17 cellular contexts compared by ENCODE assay signal in genomic region chr11:44952500-44953260, GRCh38. TPM values are rescaled to one million over a fixed set of nuclear protein-coding genes. Genes with fewer than 3 reads are reported as not detected.
A peak's percentile ranks its signal among the peaks of the same experiment; 100 is the strongest.
DNase-seq lines count a peak whose midpoint lies in the region; TF ChIP-seq lines count a peak whose summit lies in the region.
"Had no signal": no experiment of that assay in that cellular context is flagged by ENCODE, and none has a peak within 500 bp of the region (broad histone marks: within the 10 kb centered on the region; RNA-seq: fewer than 3 reads in every experiment).

No MANE protein-coding gene starts in this region.

- peaks cover 31% of the 10 kb centered on the region for H3K4me1 Mint-ChIP-seq in type B pancreatic cell (ENCODE audit: unreplicated experiment)

- TF ChIP-seq CTCF in cardiac muscle cell (IDR thresholded peaks at IDR 0.05; ENCODE audit: low read depth, low read length) (no peak), left ventricle myocardium inferior (IDR thresholded peaks at IDR 0.05; ENCODE audit: borderline replicate concordance) (no peak), OCI-LY3 (IDR thresholded peaks at IDR 0.05; ENCODE audit: low read depth, low read length) (no peak), type B pancreatic cell (conservative IDR thresholded peaks at IDR 0.05) (no peak), hepatocyte (IDR thresholded peaks at IDR 0.05; ENCODE audit: poor library complexity) (no peak)

- H3K36me3 ChIP-seq in cardiac muscle cell: no peaks in the 10 kb centered on the region
- no peaks in the 10 kb centered on the region for H3K36me3 ChIP-seq in left ventricle myocardium inferior
- H3K36me3 ChIP-seq in OCI-LY3 (replicated peaks; ENCODE audit: low read depth, low read length): peaks cover 4% of the 10 kb centered on the region
- H3K36me3 ChIP-seq in hepatocyte (replicated peaks; ENCODE audit: insufficient read depth, low read depth): no peaks in the 10 kb centered on the region

- H3K27me3 ChIP-seq in cardiac muscle cell (no peaks in the 10 kb centered on the region), left ventricle myocardium inferior (ENCODE audit: low read depth) (no peaks in the 10 kb centered on the region), OCI-LY3 (ENCODE audit: low read depth, low read length) (no peaks in the 10 kb centered on the region), hepatocyte (peaks cover 2% of the 10 kb centered on the region)

- no peaks in the 10 kb centered on the region for H3K9me3 Mint-ChIP-seq in type B pancreatic cell
- H3K9me3 Mint-ChIP-seq: activated naive CD4-positive, alpha-beta T cell treated with anti-CD3 and anti-CD28 coated beads, Interleukin-2, amount 10 ng/mL, durations not matched to agents 7 days and 5 days; HFFc6; memory B cell; natural killer cell had no signal

- H2AFZ ChIP-seq in OCI-LY3 (ENCODE audit: low read depth, low read length): no peak overlapping the region
- no peak overlapping the region for H2AFZ ChIP-seq in hepatocyte

- H3K36me3 Mint-ChIP-seq in type B pancreatic cell: no peaks in the 10 kb centered on the region
- H3K36me3 Mint-ChIP-seq: activated naive CD4-positive, alpha-beta T cell treated with anti-CD3 and anti-CD28 coated beads, Interleukin-2, amount 10 ng/mL, durations not matched to agents 7 days and 5 days; memory B cell; natural killer cell had no signal

- peak overlapping the region; percentile 12; the same call in 1 of the 2 replicates for H3K4me2 ChIP-seq in OCI-LY3 (ENCODE audit: low read length)
- H3K4me2 ChIP-seq in hepatocyte: no peak overlapping the region

- H3K4me3 ChIP-seq in cardiac muscle cell (no peak overlapping the region), left ventricle myocardium inferior (no peak overlapping the region), OCI-LY3 (ENCODE audit: low read length) (no peak overlapping the region), hepatocyte (no peak overlapping the region)
- H3K4me3 ChIP-seq: psoas muscle had no signal

- DNase-seq in cardiac muscle cell (ENCODE audit: low read depth in 1 of 2, low spot score in 1 of 2) (peak in 1 of 2 donors; percentile 60), left ventricle myocardium inferior (no peak), kidney tubule cell (ENCODE audit: low spot score) (peak; percentile 30), type B pancreatic cell (ENCODE audit: extremely low spot score, unreplicated experiment) (no peak), epidermal melanocyte (ENCODE audit: insufficient read length, low spot score) (no peak), hepatocyte (ENCODE audit: low spot score) (no peak), NCI-H2227 treated with DMSO at 0.1 percent for 48 hours (lab: John Stamatoyannopoulos, UW) (no peak)
- DNase-seq: activated naive CD4-positive, alpha-beta T cell treated with anti-CD3 and anti-CD28 coated beads, Interleukin-2, amount 10 ng/mL, durations not matched to agents 7 days and 5 days; HFFc6; hippocampal formation; KBM-7; natural killer cell; NCI-H187; NCI-H510A treated with DMSO at 0.1 percent for 48 hours; psoas muscle had no signal

- peak overlapping the region; percentile 39 for H3K27ac Mint-ChIP-seq in type B pancreatic cell
- H3K27ac Mint-ChIP-seq: activated naive CD4-positive, alpha-beta T cell treated with anti-CD3 and anti-CD28 coated beads, Interleukin-2, amount 10 ng/mL, durations not matched to agents 7 days and 5 days; HFFc6; memory B cell; natural killer cell had no signal

- H3K9me3 ChIP-seq in cardiac muscle cell (ENCODE audit: low read depth) (no peaks in the 10 kb centered on the region), left ventricle myocardium inferior (replicated peaks) (no peaks in the 10 kb centered on the region), OCI-LY3 (ENCODE audit: insufficient read depth, low read length) (no peaks in the 10 kb centered on the region), hepatocyte (ENCODE audit: low read depth) (no peaks in the 10 kb centered on the region)
- H3K9me3 ChIP-seq: psoas muscle had no signal

- peak overlapping the region; percentile 82 for H3K4me3 Mint-ChIP-seq in type B pancreatic cell
- H3K4me3 Mint-ChIP-seq: activated naive CD4-positive, alpha-beta T cell treated with anti-CD3 and anti-CD28 coated beads, Interleukin-2, amount 10 ng/mL, durations not matched to agents 7 days and 5 days; HFFc6 had no signal

- H4K20me1 ChIP-seq in OCI-LY3 (ENCODE audit: insufficient read depth, low read length) (peaks cover 16% of the 10 kb centered on the region), hepatocyte (ENCODE audit: insufficient read depth, poor library complexity, severe bottlenecking) (no peaks in the 10 kb centered on the region)

- peaks cover 25% of the 10 kb centered on the region for H3K27me3 Mint-ChIP-seq in type B pancreatic cell
- H3K27me3 Mint-ChIP-seq: memory B cell had no signal

- peaks cover 28% of the 10 kb centered on the region for H3K79me2 ChIP-seq in OCI-LY3 (ENCODE audit: low read length)
- peaks cover 10% of the 10 kb centered on the region for H3K79me2 ChIP-seq in hepatocyte

- H3K27ac ChIP-seq in cardiac muscle cell (peak overlapping the region; percentile 77), left ventricle myocardium inferior (replicated peaks) (no peak overlapping the region), OCI-LY3 (ENCODE audit: low read length) (0 out of 2 replicates have a peak overlapping the region, but pooled peaks have one; percentile 3), hepatocyte (no peak overlapping the region)
- H3K27ac ChIP-seq: psoas muscle had no signal

- WGBS in hepatocyte (ENCODE audit: low lambda C conversion rate, missing lambda C conversion rate): 29% methylated on average over 3 of the region's 3 CpGs

- peaks cover 43% of the 10 kb centered on the region for H3K4me1 ChIP-seq in cardiac muscle cell (ENCODE audit: low read depth)
- peaks cover 77% of the 10 kb centered on the region for H3K4me1 ChIP-seq in left ventricle myocardium inferior
- H3K4me1 ChIP-seq in OCI-LY3 (ENCODE audit: low read length): peaks cover 45% of the 10 kb centered on the region
- H3K4me1 ChIP-seq in hepatocyte (ENCODE audit: insufficient read depth): peaks cover 29% of the 10 kb centered on the region
- H3K4me1 ChIP-seq: psoas muscle had no signal

- H3K9me2 ChIP-seq in hepatocyte (replicated peaks; ENCODE audit: insufficient read depth): no peaks in the 10 kb centered on the region

- no peak overlapping the region for H3K9ac ChIP-seq in OCI-LY3 (ENCODE audit: low read length)

- intact Hi-C loops in left ventricle myocardium inferior (cut with micrococcal nuclease): loop anchor here (10.0 kb wide), 1 partner anchor 72 kb away; no protein-coding TSS in a partner anchor

RNA-seq across cellular contexts. Expression of gene TP53I11, which starts 2.0 kb away (rescaled TPM):
- total RNA-seq in cardiac muscle cell: 138 and 155 TPM in 2 replicates
- 112 and 132 TPM in 2 replicates for polyA plus RNA-seq in cardiac muscle cell
- total RNA-seq in left ventricle myocardium inferior: 39.4 TPM
- 38.2 and 72.4 TPM in 2 replicates for total RNA-seq in type B pancreatic cell (ENCODE audit: low replicate concordance)
- total RNA-seq in hepatocyte: 11.2 and 15.4 TPM in 2 replicates
- 41.8 and 51.7 TPM in 2 replicates for polyA plus RNA-seq in hepatocyte

Comparison
In these comparisons a context has a peak if more than half of its experiments do, and no peak if none do; other contexts are left out.
1. H3K27ac ChIP-seq: peak in cardiac muscle cell (single experiment) and OCI-LY3 (single experiment); none in left ventricle myocardium inferior (single experiment) and hepatocyte (single experiment).